In the genomic region with DNA sequence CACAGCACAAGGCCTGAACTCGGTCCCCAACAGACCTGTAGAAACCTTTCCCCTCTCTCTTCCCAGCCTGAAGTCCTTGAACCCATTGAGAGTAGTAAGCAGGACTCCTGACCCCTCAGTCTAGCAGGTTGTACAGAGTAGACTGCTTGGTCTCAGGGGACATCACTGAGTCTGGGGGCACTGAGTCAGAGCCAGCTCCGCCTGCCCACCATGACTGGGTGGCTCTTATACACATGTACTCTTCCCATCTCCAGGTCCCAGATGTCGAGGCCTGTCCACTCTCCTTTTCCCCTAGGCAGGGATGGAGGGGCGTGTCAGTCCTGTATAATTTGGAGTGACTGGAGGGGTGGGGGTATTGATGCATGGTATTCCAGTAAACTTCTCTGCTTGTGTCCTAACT, we compare ENCODE assay signal across 1 cellular context.
A peak's percentile ranks its signal among the peaks of the same experiment; 100 is the strongest.
TF ChIP-seq lines count a peak whose summit lies in the region.

No MANE protein-coding gene starts in this region.

TF ChIP-seq in GM12878, 131 proteins besides CTCF, POLR2A, EP300 and RAD21:
- TF ChIP-seq JUNB (IDR thresholded peaks at IDR 0.05) (no peak), POLR2AphosphoS5 (IDR thresholded peaks at IDR 0.05; ENCODE audit: low read length) (peak; percentile 26; the same call in 1 of the 2 replicates), PBX3 (IDR thresholded peaks at IDR 0.05; ENCODE audit: insufficient replicate concordance, low read depth, low read length) (no peak), BMI1 (IDR thresholded peaks at IDR 0.05; ENCODE audit: borderline replicate concordance) (no peak)
TF ChIP-seq in GM12878: peak in this region for 1.
